ENCODE assay signal across 26 cellular contexts in the genomic region with DNA sequence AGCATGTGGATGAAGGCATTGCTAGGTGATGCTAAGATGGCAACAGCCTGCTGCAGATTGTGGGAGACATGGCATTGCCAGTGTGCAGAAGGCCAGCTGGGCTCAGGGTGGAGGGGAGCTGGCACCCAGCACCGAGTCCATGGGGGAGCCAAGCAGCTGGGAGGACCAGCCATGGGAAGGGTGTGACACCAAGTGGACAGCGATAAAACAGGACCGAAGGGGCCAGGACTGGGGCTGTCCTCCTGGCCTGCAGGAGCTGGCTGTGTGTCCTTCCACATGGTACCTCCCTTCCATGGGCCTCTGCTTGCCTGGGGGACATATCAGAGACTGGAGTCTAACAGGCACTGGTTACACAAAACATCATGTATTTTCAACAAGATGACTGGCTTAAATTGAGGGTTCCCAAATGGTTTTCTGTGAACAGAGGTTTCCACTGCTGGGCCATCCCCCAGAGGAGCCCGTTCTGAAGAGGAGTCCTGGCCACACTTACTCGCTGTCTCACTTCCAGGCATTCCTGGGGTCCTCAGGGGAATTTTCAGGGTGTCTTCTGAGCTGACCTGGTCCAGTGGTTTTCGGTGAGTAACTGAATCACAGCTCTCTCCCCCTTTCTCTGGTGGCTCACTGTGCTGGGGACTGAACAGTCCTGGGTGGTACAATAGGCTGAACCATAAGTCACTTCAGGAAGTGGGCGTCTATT.
DNase-seq lines count a peak whose midpoint lies in the region; ATAC-seq, FAIRE-seq and TF ChIP-seq lines count a peak whose summit lies in the region.
"Had no signal": no experiment of that assay in that cellular context is flagged by ENCODE, and none has a peak within 500 bp of the region (broad histone marks: within the 10 kb centered on the region; RNA-seq: fewer than 3 reads in every experiment).

No MANE protein-coding gene starts in this region.

- H2BK5ac ChIP-seq in neuronal stem cell (ENCODE audit: low read length), result peak overlapping the region; percentile 27

- H3K4me3 ChIP-seq in SK-N-SH (ENCODE audit: low read depth in 2 of 2, low read length in 1 of 2), result no peak overlapping the region
- H3K4me3 ChIP-seq in neuronal stem cell (ENCODE audit: low read length in 2 of 2), result no peak overlapping the region
- H3K4me3 ChIP-seq: adrenal gland, lower lobe of right lung, SK-N-MC had no signal

- H3K14ac ChIP-seq in neuronal stem cell (ENCODE audit: low read length), result no peak overlapping the region

- peak overlapping the region; percentile 19 for H4K91ac ChIP-seq in neuronal stem cell (ENCODE audit: low read depth, low read length, poor library complexity)

- peak overlapping the region; percentile 9 for H4K8ac ChIP-seq in neuronal stem cell (ENCODE audit: low read depth, low read length)

- H2AK5ac ChIP-seq in neuronal stem cell (ENCODE audit: low read depth, low read length), result peak overlapping the region; percentile 70

- peak overlapping the region; percentile 84 for H3K18ac ChIP-seq in neuronal stem cell (ENCODE audit: low read length)

- no peak overlapping the region for H3K27ac ChIP-seq in SK-N-SH (ENCODE audit: low read depth in 2 of 2, low read length in 1 of 2)
- no peak overlapping the region for H3K27ac ChIP-seq in neuronal stem cell (replicated peaks; ENCODE audit: low read length)
- H3K27ac ChIP-seq: adrenal gland, lower lobe of right lung, SK-N-MC had no signal

- H3K79me2 ChIP-seq in SK-N-SH (ENCODE audit: insufficient read depth), result no peaks in the 10 kb centered on the region

- H3K4me1 ChIP-seq in SK-N-SH (ENCODE audit: control insufficient read depth in 1 of 2, insufficient read depth in 2 of 2, low read depth in 1 of 2, low read length in 1 of 2) (peaks cover 7 to 18% of the 10 kb centered on the region in 2 experiments; a peak in 2 of 4 replicates), neuronal stem cell (ENCODE audit: control insufficient read depth in 2 of 2, insufficient read depth in 1 of 2, low read depth in 1 of 2, low read length in 2 of 2) (peaks cover 21 to 25% of the 10 kb centered on the region in 2 donors)
- H3K4me1 ChIP-seq: adrenal gland, lower lobe of right lung had no signal

- CTCF ChIA-PET in SK-N-SH (lab: Yijun Ruan, JAX), result interaction anchor here (0.6 to 1.9 kb wide), 2 partner anchors 10 to 127 kb away, joined by 3 to 6 read pairs; no protein-coding TSS in a partner anchor

- no peak for ATAC-seq in SK-N-SH treated with all-trans-retinoic acid at 6 μM for 48 hours
- ATAC-seq: lower lobe of right lung had no signal

- peak overlapping the region; percentile 30 for H2BK15ac ChIP-seq in neuronal stem cell (ENCODE audit: low read length)

- peak; percentile 16; the same call in 1 of the 2 replicates for TF ChIP-seq RAD21 in SK-N-SH (IDR thresholded peaks at IDR 0.05; ENCODE audit: low read length)

- H3K9ac ChIP-seq in SK-N-SH, result no peak overlapping the region
- H3K9ac ChIP-seq in neuronal stem cell (ENCODE audit: low read depth, low read length, poor library complexity), result no peak overlapping the region

- H2BK120ac ChIP-seq in neuronal stem cell (ENCODE audit: low read depth, low read length), result no peak overlapping the region

- H3K36me3 ChIP-seq in SK-N-SH (replicated peaks in 1 of 2; ENCODE audit: control insufficient read depth in 1 of 2, insufficient read depth in 2 of 2, low read length in 1 of 2), result no peaks in the 10 kb centered on the region
- no peaks in the 10 kb centered on the region for H3K36me3 ChIP-seq in neuronal stem cell (replicated peaks in 1 of 2; ENCODE audit: control insufficient read depth in 2 of 2, insufficient read depth in 2 of 2, low read length in 2 of 2)
- H3K36me3 ChIP-seq: adrenal gland, lower lobe of right lung had no signal

- H2BK12ac ChIP-seq in neuronal stem cell (ENCODE audit: low read length), result peak overlapping the region; percentile 79

- FAIRE-seq in D721Med (lab: Jason Lieb, UNC), result no peak
- FAIRE-seq: A204.1, G401.6, islet of Langerhans had no signal

- H3K23ac ChIP-seq in neuronal stem cell (ENCODE audit: low read depth, low read length, poor library complexity), result no peak overlapping the region

- WGBS in SK-N-SH (ENCODE audit: low lambda C conversion rate), result 82% methylated on average over 6 of the region's 7 CpGs
- no CpG with 5 or more reads among the region's 7 CpGs for whole genome bisulfite sequencing in neuronal stem cell (ENCODE audit: extremely low coverage in 2 of 2, insufficient read length in 2 of 2, insufficient replicate concordance in 1 of 2), 2 donors

- no peak for TF ChIP-seq EP300 in SK-N-SH (IDR thresholded peaks at IDR 0.05; ENCODE audit: borderline replicate concordance in 1 of 2, low read depth in 1 of 2, low read length in 1 of 2)

- H2AFZ ChIP-seq in SK-N-SH (ENCODE audit: low read depth), result no peak overlapping the region
- peak overlapping the region; percentile 26 for H2AFZ ChIP-seq in neuronal stem cell (ENCODE audit: low read length)

- no peak for TF ChIP-seq CTCF in SK-N-SH (IDR thresholded peaks at IDR 0.05)
- TF ChIP-seq CTCF in D721Med (IDR thresholded peaks at IDR 0.05; ENCODE audit: insufficient read depth, missing control alignments), result no peak

- H3K4me2 ChIP-seq in SK-N-SH, result no peak overlapping the region
- H3K4me2 ChIP-seq in neuronal stem cell (ENCODE audit: insufficient read depth, low read length, poor library complexity, severe bottlenecking), result no peak overlapping the region

- H3K9me3 ChIP-seq in SK-N-SH, result no peaks in the 10 kb centered on the region
- peaks cover 2 to 20% of the 10 kb centered on the region in 2 donors for H3K9me3 ChIP-seq in neuronal stem cell (replicated peaks in 1 of 2; ENCODE audit: control insufficient read depth in 2 of 2, insufficient read depth in 1 of 2, low read depth in 1 of 2, low read length in 2 of 2)
- H3K9me3 ChIP-seq: adrenal gland, lower lobe of right lung had no signal

- DNase-seq in SK-N-SH (no peak), COR-L47 (lab: John Stamatoyannopoulos, UW) (peak; percentile 25), globus pallidus (ENCODE audit: low spot score) (peak; percentile 14), neuronal stem cell (ENCODE audit: low spot score) (no peak), D721Med (ENCODE audit: insufficient read length, low spot score) (no peak), T-helper 1 cell (no peak)
- DNase-seq in activated naive CD4-positive, alpha-beta T cell treated with anti-CD3 and anti-CD28 coated beads, Interleukin-2, amount 50 U/mL, for 16 hours, result no peak
- DNase-seq: activated gamma-delta T cell; adrenal gland; AML-193; CD8-positive, alpha-beta memory T cell; glutamatergic neuron; H9; KG1; lower lobe of right lung; NCI-H1436; NCI-H446; NCI-H82; stimulated activated CD4-positive, alpha-beta T cell treated with anti-CD3 and anti-CD28 coated beads, Interleukin-15, amount 100 ng/mL, for 24 hours; stimulated activated naive CD4-positive, alpha-beta T cell treated with Interleukin-2 at 50 U/mL for 16 hours; T-helper 2 cell had no signal

- H3K4ac ChIP-seq in neuronal stem cell (ENCODE audit: low read length), result peak overlapping the region; percentile 59

- no peaks in the 10 kb centered on the region for H3K79me1 ChIP-seq in neuronal stem cell (ENCODE audit: low read depth, low read length)

- no peaks in the 10 kb centered on the region for H4K20me1 ChIP-seq in SK-N-SH (ENCODE audit: insufficient read depth)

- H3K9me2 ChIP-seq in SK-N-SH, result no peaks in the 10 kb centered on the region

- H3F3A ChIP-seq in SK-N-SH (replicated peaks; ENCODE audit: insufficient read depth), result no peaks in the 10 kb centered on the region

- H3K27me3 ChIP-seq in SK-N-SH (ENCODE audit: insufficient read depth) (no peaks in the 10 kb centered on the region; the same call in 1 of the 2 replicates), neuronal stem cell (ENCODE audit: control insufficient read depth in 3 of 3, insufficient read depth in 3 of 3, low read depth in 1 of 3, low read length in 3 of 3) (no peaks in the 10 kb centered on the region)
- H3K27me3 ChIP-seq: adrenal gland had no signal

- POLR2A ChIA-PET in SK-N-SH (lab: Yijun Ruan, JAX), result no interaction called here

TF ChIP-seq in SK-N-SH, 30 proteins besides CTCF, POLR2A, EP300 and RAD21:
- TF ChIP-seq JUND (IDR thresholded peaks at IDR 0.05) (no peak), FOXM1 (IDR thresholded peaks at IDR 0.05; ENCODE audit: low read depth) (no peak), GATA2 (CRISPR knock-in tag; IDR thresholded peaks at IDR 0.05) (no peak), PBX3 (IDR thresholded peaks at IDR 0.05) (no peak)

TF ChIP-seq in SK-N-SH treated with all-trans-retinoic acid at 6 μM for 48 hours, 23 proteins besides CTCF, POLR2A, EP300 and RAD21:
- TF ChIP-seq ZNF70 (CRISPR knock-in tag; IDR thresholded peaks at IDR 0.05), result no peak
- no peak for TF ChIP-seq BACH2 (CRISPR knock-in tag; IDR thresholded peaks at IDR 0.05; ENCODE audit: borderline replicate concordance)
- no peak for TF ChIP-seq ESRRG (CRISPR knock-in tag; IDR thresholded peaks at IDR 0.05)
- TF ChIP-seq, protein P1, sequence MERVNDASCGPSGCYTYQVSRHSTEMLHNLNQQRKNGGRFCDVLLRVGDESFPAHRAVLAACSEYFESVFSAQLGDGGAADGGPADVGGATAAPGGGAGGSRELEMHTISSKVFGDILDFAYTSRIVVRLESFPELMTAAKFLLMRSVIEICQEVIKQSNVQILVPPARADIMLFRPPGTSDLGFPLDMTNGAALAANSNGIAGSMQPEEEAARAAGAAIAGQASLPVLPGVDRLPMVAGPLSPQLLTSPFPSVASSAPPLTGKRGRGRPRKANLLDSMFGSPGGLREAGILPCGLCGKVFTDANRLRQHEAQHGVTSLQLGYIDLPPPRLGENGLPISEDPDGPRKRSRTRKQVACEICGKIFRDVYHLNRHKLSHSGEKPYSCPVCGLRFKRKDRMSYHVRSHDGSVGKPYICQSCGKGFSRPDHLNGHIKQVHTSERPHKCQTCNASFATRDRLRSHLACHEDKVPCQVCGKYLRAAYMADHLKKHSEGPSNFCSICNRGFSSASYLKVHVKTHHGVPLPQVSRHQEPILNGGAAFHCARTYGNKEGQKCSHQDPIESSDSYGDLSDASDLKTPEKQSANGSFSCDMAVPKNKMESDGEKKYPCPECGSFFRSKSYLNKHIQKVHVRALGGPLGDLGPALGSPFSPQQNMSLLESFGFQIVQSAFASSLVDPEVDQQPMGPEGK (CRISPR knock-in tag; IDR thresholded peaks at IDR 0.05; ENCODE audit: borderline replicate concordance), result no peak
- TF ChIP-seq ZFP30 (CRISPR knock-in tag; IDR thresholded peaks at IDR 0.05), result no peak
- TF ChIP-seq OSR1 (CRISPR knock-in tag; IDR thresholded peaks at IDR 0.05), result no peak
- TF ChIP-seq TCF4 (CRISPR knock-in tag; IDR thresholded peaks at IDR 0.05; ENCODE audit: borderline replicate concordance), result no peak
- no peak for TF ChIP-seq ZC3H10 (CRISPR knock-in tag; IDR thresholded peaks at IDR 0.05)
- TF ChIP-seq ISL1 (CRISPR knock-in tag; IDR thresholded peaks at IDR 0.05), result no peak

Comparison
In these comparisons a context has a peak if more than half of its experiments do, and no peak if none do; other contexts are left out.
1. DNase-seq: peak in COR-L47 (single experiment) and globus pallidus (single experiment); none in SK-N-SH (single experiment), neuronal stem cell (single experiment), activated naive CD4-positive, alpha-beta T cell treated with anti-CD3 and anti-CD28 coated beads, Interleukin-2, amount 50 U/mL, for 16 hours (single experiment), D721Med (single experiment) and T-helper 1 cell (0 of 5).